Comparison of ENCODE assay signal across 12 cellular contexts in genomic region chr3:152276688-152277087, GRCh38. TPM values are rescaled to one million over a fixed set of nuclear protein-coding genes. Genes with fewer than 3 reads are reported as not detected.
DNase-seq lines count a peak whose midpoint lies in the region; ATAC-seq and TF ChIP-seq lines count a peak whose summit lies in the region.
"Had no signal": no experiment of that assay in that cellular context is flagged by ENCODE, and none has a peak within 500 bp of the region (broad histone marks: within the 10 kb centered on the region; RNA-seq: fewer than 3 reads in every experiment).

No MANE protein-coding gene starts in this region.

- peaks cover 100% of the 10 kb centered on the region for H3K79me2 ChIP-seq in OCI-LY1 (ENCODE audit: insufficient read depth, low read length)

- H3K27me3 Mint-ChIP-seq in T-helper 2 cell treated with Interferon-gamma antibody and Interleukin-4, amounts not matched to agents 5 μg/mL and 100 μg/mL, for 36 hours (ENCODE audit: low read depth) = no peaks in the 10 kb centered on the region
- no peaks in the 10 kb centered on the region for H3K27me3 Mint-ChIP-seq in stimulated activated naive B cell treated with anti-CD40 and anti-IgM and Interleukin-4, amounts not matched to agents 10 μg/mL and 1 μg/mL and 100 μg/mL, for 72 hours

- no peaks in the 10 kb centered on the region for H3K27me3 ChIP-seq in OCI-LY1 (ENCODE audit: insufficient read depth, low read length)
- H3K27me3 ChIP-seq: brain microvascular endothelial cell had no signal

- H3K27ac ChIP-seq in OCI-LY1 (ENCODE audit: low read depth, low read length, poor library complexity, severe bottlenecking) (peak overlapping the region; percentile 1), coronary artery (peak overlapping the region; percentile 74 to 100)
- H3K27ac ChIP-seq: brain microvascular endothelial cell had no signal

- H3K9ac ChIP-seq in OCI-LY1 (ENCODE audit: low read length) = no peak overlapping the region

- H3K4me3 ChIP-seq in OCI-LY1 (ENCODE audit: low read depth, low read length, poor library complexity, severe bottlenecking) = no peak overlapping the region
- H3K4me3 ChIP-seq in coronary artery = peak overlapping the region; percentile 49

- peak overlapping the region; percentile 27 for H3K4me2 ChIP-seq in OCI-LY1 (ENCODE audit: low read length)

- peaks cover 72% of the 10 kb centered on the region for H3K4me1 Mint-ChIP-seq in T-helper 2 cell treated with Interferon-gamma antibody and Interleukin-4, amounts not matched to agents 5 μg/mL and 100 μg/mL, for 36 hours (ENCODE audit: low read depth)
- H3K4me1 Mint-ChIP-seq in stimulated activated naive B cell treated with anti-CD40 and anti-IgM and Interleukin-4, amounts not matched to agents 10 μg/mL and 1 μg/mL and 100 μg/mL, for 72 hours = peaks cover 36 to 68% of the 10 kb centered on the region in 2 donors

- DNase-seq in T-helper 2 cell treated with Interferon-gamma antibody and Interleukin-4, amounts not matched to agents 5 μg/mL and 100 μg/mL, for 36 hours (ENCODE audit: low spot score) = no peak
- DNase-seq in T-helper 2 cell (no peak), coronary artery (ENCODE audit: low spot score) (no peak), NCI-H748 treated with DMSO at 0.1 percent for 48 hours (lab: John Stamatoyannopoulos, UW) (no peak), mesenteric fat pad (ENCODE audit: low spot score) (no peak), activated gamma-delta T cell (lab: John Stamatoyannopoulos, UW) (no peak)
- no peak for DNase-seq in stimulated activated naive B cell treated with anti-CD40 and anti-IgM and Interleukin-4, amounts not matched to agents 10 μg/mL and 1 μg/mL and 100 μg/mL, for 72 hours
- DNase-seq: activated CD4-positive, alpha-beta T cell treated with anti-CD3 and anti-CD28 coated beads, Interleukin-2, amount 50 U/mL, for 4 hours; brain microvascular endothelial cell; NCI-H2029 treated with DMSO at 0.1 percent for 48 hours had no signal

- H3K27ac Mint-ChIP-seq in T-helper 2 cell treated with Interferon-gamma antibody and Interleukin-4, amounts not matched to agents 5 μg/mL and 100 μg/mL, for 36 hours = peak overlapping the region; percentile 67
- peak overlapping the region; percentile 43 for H3K27ac Mint-ChIP-seq in stimulated activated naive B cell treated with anti-CD40 and anti-IgM and Interleukin-4, amounts not matched to agents 10 μg/mL and 1 μg/mL and 100 μg/mL, for 72 hours

- peaks cover 99% of the 10 kb centered on the region for H3K4me1 ChIP-seq in OCI-LY1 (ENCODE audit: insufficient read depth, low read length, severe bottlenecking)

- H4K20me1 ChIP-seq in OCI-LY1 (ENCODE audit: insufficient read depth, low read length) = 0 out of 2 replicates have a peak, but pooled peaks cover 4% of the 10 kb centered on the region

- H3K4me3 Mint-ChIP-seq in T-helper 2 cell treated with Interferon-gamma antibody and Interleukin-4, amounts not matched to agents 5 μg/mL and 100 μg/mL, for 36 hours = peak overlapping the region; percentile 48
- H3K4me3 Mint-ChIP-seq in stimulated activated naive B cell treated with anti-CD40 and anti-IgM and Interleukin-4, amounts not matched to agents 10 μg/mL and 1 μg/mL and 100 μg/mL, for 72 hours = peak overlapping the region; percentile 22 to 35

- ATAC-seq in stimulated activated naive B cell treated with anti-CD40 and anti-IgM and Interleukin-4, amounts not matched to agents 10 μg/mL and 1 μg/mL and 100 μg/mL, for 72 hours (replicated peaks) = peak in 1 of 2 donors; percentile 29
- ATAC-seq: esophagus mucosa had no signal

- H3K36me3 Mint-ChIP-seq in T-helper 2 cell treated with Interferon-gamma antibody and Interleukin-4, amounts not matched to agents 5 μg/mL and 100 μg/mL, for 36 hours (ENCODE audit: low read depth) = peaks cover 33% of the 10 kb centered on the region
- H3K36me3 Mint-ChIP-seq in stimulated activated naive B cell treated with anti-CD40 and anti-IgM and Interleukin-4, amounts not matched to agents 10 μg/mL and 1 μg/mL and 100 μg/mL, for 72 hours = peaks cover 29 to 36% of the 10 kb centered on the region in 2 donors

- peaks cover 21% of the 10 kb centered on the region for H3K36me3 ChIP-seq in OCI-LY1 (ENCODE audit: insufficient read depth, low read length)
- H3K36me3 ChIP-seq: brain microvascular endothelial cell had no signal

- H3K9me3 ChIP-seq in OCI-LY1 (ENCODE audit: low read length) = no peaks in the 10 kb centered on the region

- no peak for TF ChIP-seq CTCF in OCI-LY1 (IDR thresholded peaks at IDR 0.05; ENCODE audit: low read length)
- no peak for TF ChIP-seq CTCF in coronary artery (IDR thresholded peaks at IDR 0.05)

- H3K9me2 ChIP-seq in OCI-LY1 (ENCODE audit: low read depth, low read length) = no peaks in the 10 kb centered on the region

- 0 out of 2 replicates have a peak, but pooled peaks cover 6% of the 10 kb centered on the region for H3F3A ChIP-seq in OCI-LY1 (ENCODE audit: insufficient read depth, low read length)

- no peaks in the 10 kb centered on the region for H3K9me3 Mint-ChIP-seq in T-helper 2 cell treated with Interferon-gamma antibody and Interleukin-4, amounts not matched to agents 5 μg/mL and 100 μg/mL, for 36 hours
- no peaks in the 10 kb centered on the region for H3K9me3 Mint-ChIP-seq in stimulated activated naive B cell treated with anti-CD40 and anti-IgM and Interleukin-4, amounts not matched to agents 10 μg/mL and 1 μg/mL and 100 μg/mL, for 72 hours

- no peak overlapping the region for H2AFZ ChIP-seq in OCI-LY1 (ENCODE audit: low read length)

RNA-seq across cellular contexts. Expression of gene MBNL1, which starts 8.0 kb away (rescaled TPM):
- 284 TPM for total RNA-seq in mesenteric fat pad
